ENCODE assay signal across 11 cellular contexts in the genomic region with DNA sequence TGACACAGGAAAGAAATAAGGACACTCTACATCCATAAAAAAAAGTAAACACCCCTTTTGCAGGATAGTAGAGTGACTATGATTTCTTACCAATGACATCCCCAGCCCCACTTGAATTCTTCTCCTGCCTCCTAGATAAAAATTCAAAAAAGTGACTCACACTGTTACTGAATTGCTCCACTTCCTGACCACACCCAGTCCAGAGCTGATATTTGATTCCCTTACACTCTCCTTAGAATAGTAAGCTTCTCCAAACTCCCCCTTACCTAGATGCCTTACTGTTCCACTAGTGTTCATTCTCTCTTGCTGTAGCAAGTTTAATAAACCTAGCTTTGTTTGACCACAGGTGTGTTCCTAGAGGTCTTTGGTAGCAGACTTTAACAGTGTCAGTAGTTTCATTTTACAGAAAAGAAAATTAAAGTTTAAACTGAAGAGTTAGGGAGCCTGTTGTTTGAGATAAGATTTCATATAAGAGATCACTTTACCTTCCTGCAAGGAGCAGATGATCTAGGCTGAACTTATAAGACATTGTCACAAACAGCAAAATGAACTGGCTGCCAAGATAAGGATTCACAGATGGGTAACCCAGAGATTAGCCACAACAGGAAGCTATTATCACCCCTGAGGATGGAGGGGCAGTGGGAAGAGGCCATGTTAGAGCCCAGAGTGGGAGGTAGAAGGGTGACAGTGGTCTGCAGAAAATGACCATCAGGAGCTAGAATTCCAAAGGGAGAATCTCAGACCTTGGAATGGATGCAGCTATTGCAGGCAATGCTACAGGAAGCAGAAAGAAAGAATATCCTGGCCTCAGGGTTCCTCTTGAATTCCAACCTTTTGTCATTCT. TPM values are rescaled to one million over a fixed set of nuclear protein-coding genes. Genes with fewer than 3 reads are reported as not detected.
DNase-seq lines count a peak whose midpoint lies in the region; ATAC-seq and TF ChIP-seq lines count a peak whose summit lies in the region.
"Had no signal": no experiment of that assay in that cellular context is flagged by ENCODE, and none has a peak within 500 bp of the region (broad histone marks: within the 10 kb centered on the region; RNA-seq: fewer than 3 reads in every experiment).

No MANE protein-coding gene starts in this region.

- H3K36me3 ChIP-seq in breast epithelium, result no peaks in the 10 kb centered on the region
- H3K36me3 ChIP-seq: transverse colon had no signal

- DNase-seq in MCF 10A (ENCODE audit: unreplicated experiment) (peak; percentile 77), breast epithelium (ENCODE audit: low spot score in 2 of 2) (no peak), OCI-M2 (lab: John Stamatoyannopoulos, UW; ENCODE audit: unreplicated experiment) (peak; percentile 94), dedifferentiated amniotic fluid mesenchymal stem cell (ENCODE audit: extremely low spot score) (peak; percentile 54), Right ventricle myocardium inferior (ENCODE audit: missing footprints) (no peak), NCI-H524 treated with DMSO at 0.1 percent for 48 hours (lab: John Stamatoyannopoulos, UW) (no peak), NCI-H2227 treated with DMSO at 0.1 percent for 48 hours (lab: John Stamatoyannopoulos, UW) (no peak)
- DNase-seq: NCI-H1436 treated with DMSO at 0.1 percent for 48 hours, transverse colon had no signal

- H3K27me3 Mint-ChIP-seq in MCF 10A (ENCODE audit: insufficient read depth, unreplicated experiment), result no peaks in the 10 kb centered on the region

- H3K36me3 Mint-ChIP-seq in MCF 10A (ENCODE audit: insufficient read depth, unreplicated experiment), result peaks cover 3% of the 10 kb centered on the region

- TF ChIP-seq CTCF in MCF 10A (IDR thresholded peaks at IDR 0.05; ENCODE audit: unreplicated experiment) (no peak), breast epithelium (IDR thresholded peaks at IDR 0.05) (no peak)

- no peak overlapping the region for H3K4me3 Mint-ChIP-seq in MCF 10A (ENCODE audit: unreplicated experiment)

- H3K9me3 Mint-ChIP-seq in MCF 10A (ENCODE audit: unreplicated experiment), result no peaks in the 10 kb centered on the region

- POLR2A ChIA-PET in MCF 10A (lab: Yijun Ruan, JAX), result interaction anchor here (0.6 to 1.5 kb wide), 12 partner anchors 14 to 1671 kb away, joined by 3 to 8 read pairs (median 3); partner anchors contain the start of gene HMGN4

- H3K27ac ChIP-seq in breast epithelium, result no peak overlapping the region
- H3K27ac ChIP-seq: transverse colon, VCaP had no signal

- no peaks in the 10 kb centered on the region for H3K4me1 ChIP-seq in breast epithelium

- peak overlapping the region; percentile 61 for H3K27ac Mint-ChIP-seq in MCF 10A (ENCODE audit: low read depth, unreplicated experiment)

- ATAC-seq in Right ventricle myocardium inferior, result no peak
- ATAC-seq in GM19467 (IDR thresholded peaks at IDR 0.05; ENCODE audit: unreplicated experiment), result no peak

- H3K27me3 ChIP-seq in breast epithelium, result peaks cover 0 to 27% of the 10 kb centered on the region in 2 donors

- CTCF ChIA-PET in MCF 10A (lab: Yijun Ruan, JAX), result interaction anchor here (0.5 to 0.7 kb wide), 3 partner anchors 14 to 1531 kb away, joined by 3 read pairs; no protein-coding TSS in a partner anchor

- intact Hi-C loops in MCF 10A (cut with micrococcal nuclease) (no loop called here), breast epithelium (cut with DNase I; ENCODE audit: low total_unique reads) (no loop called here), Right ventricle myocardium inferior (cut with DNase I) (no loop called here)

- H3K4me1 Mint-ChIP-seq in MCF 10A (ENCODE audit: insufficient read depth, unreplicated experiment), result peaks cover 24% of the 10 kb centered on the region

- no peak for TF ChIP-seq POLR2A in breast epithelium (IDR thresholded peaks at IDR 0.05)

- H3K4me3 ChIP-seq in breast epithelium, result no peak overlapping the region
- H3K4me3 ChIP-seq: transverse colon had no signal

- no TSS peak for BruUV-seq in MCF 10A (replicated peaks; lab: Mats Ljungman, UMichigan)

- no peaks in the 10 kb centered on the region for H3K9me3 ChIP-seq in breast epithelium
- H3K9me3 ChIP-seq: transverse colon had no signal

RNA-seq across cellular contexts. Expression of gene BTN3A2, which starts 28.4 kb away (rescaled TPM):
- total RNA-seq in MCF 10A (2022), result 9.9 and 16.4 TPM in 2 replicates
- total RNA-seq in breast epithelium, result 10 to 100 TPM; 13.6 to 20.3 (median 13.8) TPM
- 17.0 TPM for total RNA-seq in Right ventricle myocardium inferior

RNA-seq across cellular contexts. Expression of gene BTN2A2, which starts 46.3 kb away (rescaled TPM):
- total RNA-seq in MCF 10A (2022) (6.7 and 8.7 TPM in 2 replicates), breast epithelium (10 to 100 TPM in 2 of 3 donors, 1 to 10 TPM in 1; 4.8 to 18.7 (median 11.5) TPM), Right ventricle myocardium inferior (6.0 TPM)

Comparison
In these comparisons a context has a peak if more than half of its experiments do, and no peak if none do; other contexts are left out.
1. DNase-seq: peak in MCF 10A (single experiment), OCI-M2 (single experiment) and dedifferentiated amniotic fluid mesenchymal stem cell (single experiment); none in breast epithelium (0 of 2), Right ventricle myocardium inferior (single experiment), NCI-H524 treated with DMSO at 0.1 percent for 48 hours (single experiment) and NCI-H2227 treated with DMSO at 0.1 percent for 48 hours (single experiment).